Comparison of ENCODE assay signal across 18 cellular contexts in the genomic region with DNA sequence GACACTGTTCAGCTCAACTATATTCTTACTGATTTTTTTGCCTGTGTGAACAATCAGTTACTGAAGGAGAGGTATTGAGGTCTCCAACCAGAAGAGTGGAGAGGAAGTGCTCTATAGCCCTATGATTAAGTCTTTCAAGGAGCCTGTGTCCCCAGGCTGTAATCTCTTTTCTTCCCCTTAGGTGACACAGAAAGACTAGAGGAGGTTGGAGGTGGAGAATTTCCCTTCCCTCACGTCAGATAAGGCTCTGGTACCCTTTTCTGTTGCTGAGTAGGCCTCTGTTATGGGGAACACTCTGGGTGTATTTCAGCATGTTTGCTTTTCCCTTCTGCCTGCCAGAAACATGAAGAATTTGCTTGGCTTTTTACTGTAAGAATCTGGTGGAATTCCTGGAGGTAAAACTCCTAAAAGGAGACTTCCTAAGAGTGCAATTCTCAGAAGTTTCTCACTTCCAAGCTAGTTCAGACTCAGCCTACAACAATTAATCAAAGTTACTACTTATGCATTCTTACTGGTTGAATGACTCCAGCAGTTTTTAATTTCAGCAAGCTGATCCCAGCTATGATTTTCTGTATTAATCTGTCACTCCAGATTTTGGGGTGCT. TPM values are rescaled to one million over a fixed set of nuclear protein-coding genes. Genes with fewer than 3 reads are reported as not detected.
DNase-seq lines count a peak whose midpoint lies in the region; ATAC-seq and TF ChIP-seq lines count a peak whose summit lies in the region.
"Had no signal": no experiment of that assay in that cellular context is flagged by ENCODE, and none has a peak within 500 bp of the region (broad histone marks: within the 10 kb centered on the region; RNA-seq: fewer than 3 reads in every experiment).

No MANE protein-coding gene starts in this region.

- CTCF ChIA-PET in activated naive CD4-positive, alpha-beta T cell treated with anti-CD3 and anti-CD28 coated beads for 36 hours (lab: Charles Lee) = no interaction called here

- H3K9me3 ChIP-seq in SK-N-MC (ENCODE audit: low read depth, low read length) = no peaks in the 10 kb centered on the region
- H3K9me3 ChIP-seq in aorta (ENCODE audit: control insufficient read depth, low read length) = no peaks in the 10 kb centered on the region
- H3K9me3 ChIP-seq in ovary = no peaks in the 10 kb centered on the region

- TF ChIP-seq EP300 in ovary (IDR thresholded peaks at IDR 0.05) = no peak

- H3K27ac ChIP-seq in SK-N-MC (peak overlapping the region; percentile 32), aorta (ENCODE audit: low read depth in 1 of 2, low read length in 2 of 2) (no peak overlapping the region), ovary (no peak overlapping the region)
- H3K27ac ChIP-seq: foreskin keratinocyte had no signal

- H3K27me3 Mint-ChIP-seq in activated naive CD4-positive, alpha-beta T cell treated with anti-CD3 and anti-CD28 coated beads for 36 hours (ENCODE audit: low read depth) = peaks cover 2% of the 10 kb centered on the region

- no peaks in the 10 kb centered on the region for H3K4me1 ChIP-seq in aorta (ENCODE audit: control insufficient read depth in 1 of 2, insufficient read depth in 2 of 2, low read length in 2 of 2)
- H3K4me1 ChIP-seq in ovary (ENCODE audit: insufficient read depth) = no peaks in the 10 kb centered on the region
- H3K4me1 ChIP-seq: foreskin keratinocyte had no signal

- no peaks in the 10 kb centered on the region for H3K9me3 Mint-ChIP-seq in activated naive CD4-positive, alpha-beta T cell treated with anti-CD3 and anti-CD28 coated beads, Interleukin-2, amount 50 U/mL, for 72 hours
- no peaks in the 10 kb centered on the region for H3K9me3 Mint-ChIP-seq in activated naive CD4-positive, alpha-beta T cell treated with anti-CD3 and anti-CD28 coated beads for 36 hours
- H3K9me3 Mint-ChIP-seq: activated T-cell treated with anti-CD3 and anti-CD28 coated beads, Interleukin-2, amount 50 U/mL, for 4 hours had no signal

- H3K27me3 ChIP-seq in aorta (ENCODE audit: control insufficient read depth in 1 of 2, insufficient read depth in 2 of 2, low read length in 1 of 2) = no peaks in the 10 kb centered on the region
- no peaks in the 10 kb centered on the region for H3K27me3 ChIP-seq in ovary

- no peak overlapping the region for H3K4me3 Mint-ChIP-seq in activated naive CD4-positive, alpha-beta T cell treated with anti-CD3 and anti-CD28 coated beads for 36 hours
- H3K4me3 Mint-ChIP-seq: activated T-cell treated with anti-CD3 and anti-CD28 coated beads, Interleukin-2, amount 50 U/mL, for 4 hours; B cell had no signal

- no peak for TF ChIP-seq POLR2A in ovary (IDR thresholded peaks at IDR 0.05)

- no peaks in the 10 kb centered on the region for H3K36me3 Mint-ChIP-seq in activated naive CD4-positive, alpha-beta T cell treated with anti-CD3 and anti-CD28 coated beads, Interleukin-2, amount 50 U/mL, for 72 hours
- no peaks in the 10 kb centered on the region for H3K36me3 Mint-ChIP-seq in activated naive CD4-positive, alpha-beta T cell treated with anti-CD3 and anti-CD28 coated beads for 36 hours (ENCODE audit: low read depth)

- H3K9ac ChIP-seq in SK-N-MC (ENCODE audit: insufficient read length) = no peak overlapping the region

- H3K36me3 ChIP-seq in SK-N-MC (ENCODE audit: insufficient read depth, low read length) (no peaks in the 10 kb centered on the region), aorta (ENCODE audit: control insufficient read depth in 1 of 2, insufficient read depth in 2 of 2, low read length in 1 of 2) (no peaks in the 10 kb centered on the region), ovary (no peaks in the 10 kb centered on the region)

- H3K4me3 ChIP-seq in SK-N-MC = no peak overlapping the region
- no peak overlapping the region for H3K4me3 ChIP-seq in fibroblast of villous mesenchyme (ENCODE audit: low read depth, low read length)
- H3K4me3 ChIP-seq in aorta (ENCODE audit: low read length in 2 of 2) = no peak overlapping the region
- H3K4me3 ChIP-seq in ovary = no peak overlapping the region

- TF ChIP-seq CTCF in fibroblast of villous mesenchyme (IDR thresholded peaks at IDR 0.05; ENCODE audit: insufficient read depth, low read depth, low read length) = no peak
- no peak for TF ChIP-seq CTCF in ovary (IDR thresholded peaks at IDR 0.05)

- WGBS in aorta, 2 donors = 0 to 5% methylated on average over 1 of the region's 1 CpG
- 15 to 26% (median 24%) methylated on average over 1 of the region's 1 CpG for WGBS in ovary, 3 donors

- peak; percentile 66 to 79 for ATAC-seq in activated naive CD4-positive, alpha-beta T cell treated with anti-CD3 and anti-CD28 coated beads, Interleukin-2, amount 50 U/mL, for 72 hours
- ATAC-seq in aorta (ENCODE audit: low FRiP score) (peak; percentile 15), HG03521 (IDR thresholded peaks at IDR 0.05; ENCODE audit: unreplicated experiment) (no peak)
- ATAC-seq: activated CD4-positive, CD25-positive, alpha-beta regulatory T cell treated with anti-CD3 and anti-CD28 coated beads, Interleukin-2, amount 50 U/mL, for 24 hours; activated T-cell treated with anti-CD3 and anti-CD28 coated beads, Interleukin-2, amount 50 U/mL, for 4 hours; foreskin keratinocyte; right cardiac atrium had no signal

- intact Hi-C loops in activated naive CD4-positive, alpha-beta T cell treated with anti-CD3 and anti-CD28 coated beads for 36 hours (cut with micrococcal nuclease) = no loop called here
- intact Hi-C loops in aorta (cut with DNase I) = no loop called here
- intact Hi-C loops in ovary (cut with DNase I) = no loop called here

- no peak overlapping the region for H3K27ac Mint-ChIP-seq in activated naive CD4-positive, alpha-beta T cell treated with anti-CD3 and anti-CD28 coated beads, Interleukin-2, amount 50 U/mL, for 72 hours
- H3K27ac Mint-ChIP-seq in activated naive CD4-positive, alpha-beta T cell treated with anti-CD3 and anti-CD28 coated beads for 36 hours = no peak overlapping the region
- H3K27ac Mint-ChIP-seq: B cell had no signal

- no peak for DNase-seq in activated naive CD4-positive, alpha-beta T cell treated with anti-CD3 and anti-CD28 coated beads, Interleukin-2, amount 50 U/mL, for 72 hours (ENCODE audit: low spot score in 2 of 2)
- DNase-seq in activated naive CD4-positive, alpha-beta T cell treated with anti-CD3 and anti-CD28 coated beads for 36 hours = no peak
- DNase-seq in SK-N-MC (ENCODE audit: low read depth, low spot score) = no peak
- DNase-seq in fibroblast of villous mesenchyme (ENCODE audit: low read depth) = peak; percentile 13
- no peak for DNase-seq in aorta
- DNase-seq in CD1c-positive myeloid dendritic cell (ENCODE audit: extremely low spot score) = no peak
- DNase-seq in ovary = no peak
- DNase-seq: activated T-cell treated with anti-CD3 and anti-CD28 coated beads, Interleukin-2, amount 50 U/mL, for 4 hours; anterior cingulate cortex; DMS79 treated with DMSO at 0.1 percent for 48 hours; foreskin keratinocyte; islet precursor cell; NCI-H2171; right cardiac atrium; stimulated activated naive CD4-positive, alpha-beta T cell had no signal

- no peaks in the 10 kb centered on the region for H3K4me1 Mint-ChIP-seq in activated naive CD4-positive, alpha-beta T cell treated with anti-CD3 and anti-CD28 coated beads for 36 hours (ENCODE audit: low read depth)
- H3K4me1 Mint-ChIP-seq: B cell had no signal

RNA-seq across cellular contexts. Expression of a gene that starts 58.3 kb away (rescaled TPM):
- total RNA-seq in activated naive CD4-positive, alpha-beta T cell treated with anti-CD3 and anti-CD28 coated beads, Interleukin-2, amount 50 U/mL, for 72 hours = not detected
- not detected for total RNA-seq in activated naive CD4-positive, alpha-beta T cell treated with anti-CD3 and anti-CD28 coated beads for 36 hours
- total RNA-seq in fibroblast of villous mesenchyme (under 0.01 and 0.64 TPM in 2 replicates), aorta (10 to 100 TPM in 1 of 2 donors, 1 to 10 TPM in 1; 2.2 to 10.6 TPM), ovary (under 1 TPM in 6 of 7 donors, not detected in 1; 0.07 to 0.60 (median 0.19) TPM)
- polyA plus RNA-seq in aorta (1 to 10 TPM in 1 of 2 donors, under 1 TPM in 1; 0.10 to 1.5 TPM), ovary (under 1 TPM; 0.06 to 0.92 TPM)
- total RNA-seq: activated T-cell treated with anti-CD3 and anti-CD28 coated beads, Interleukin-2, amount 50 U/mL, for 4 hours; foreskin keratinocyte; right cardiac atrium had no signal
- polyA plus RNA-seq: foreskin keratinocyte had no signal
